ENCODE assay signal across 24 cellular contexts in the genomic region with DNA sequence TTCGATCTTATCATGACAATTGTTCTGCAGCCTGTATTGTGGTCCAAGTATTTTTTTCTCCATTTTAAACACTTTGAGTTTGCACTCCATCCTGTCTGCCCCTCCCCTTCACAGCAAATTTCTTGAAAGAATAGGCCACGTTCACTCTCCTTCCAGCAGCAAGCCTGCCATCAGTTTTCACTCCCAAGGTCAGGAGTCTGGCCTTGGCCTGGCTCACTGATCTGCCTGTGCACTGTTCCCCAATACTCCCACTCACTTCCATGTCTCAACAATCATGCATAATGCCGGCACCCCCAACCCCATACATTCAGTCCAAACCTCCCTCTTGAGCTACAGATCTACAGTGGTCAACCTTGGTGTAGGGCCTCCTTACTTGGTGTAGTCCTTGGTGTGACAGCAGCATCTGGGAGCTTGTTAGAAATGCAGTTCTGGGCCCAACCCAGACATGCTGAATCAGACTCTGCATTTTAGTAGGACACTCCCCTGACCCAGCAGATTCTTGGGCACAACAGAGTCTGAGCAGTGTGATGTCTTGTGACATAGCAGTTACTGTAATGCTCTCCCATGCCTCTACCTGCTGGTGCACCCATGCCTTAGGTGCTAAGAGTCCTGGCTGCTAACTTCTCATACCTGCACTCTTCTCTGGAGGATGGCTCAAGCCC. TPM values are rescaled to one million over a fixed set of nuclear protein-coding genes. Genes with fewer than 3 reads are reported as not detected.
DNase-seq lines count a peak whose midpoint lies in the region; ATAC-seq, FAIRE-seq and TF ChIP-seq lines count a peak whose summit lies in the region.
"Had no signal": no experiment of that assay in that cellular context is flagged by ENCODE, and none has a peak within 500 bp of the region (broad histone marks: within the 10 kb centered on the region; RNA-seq: fewer than 3 reads in every experiment).

No MANE protein-coding gene starts in this region.

- H3K79me1 ChIP-seq in H1 (ENCODE audit: low read depth, low read length) = no peaks in the 10 kb centered on the region

- in situ Hi-C loops in GM23248 (cut with MboI) = loop anchor here (10.0 to 25.0 kb wide), 2 partner anchors 279 to 573 kb away; no protein-coding TSS in a partner anchor

- H2AFZ ChIP-seq in GM23248 (no peak overlapping the region), H1 (ENCODE audit: low read length) (no peak overlapping the region)

- H3K56ac ChIP-seq in H1 (replicated peaks; ENCODE audit: insufficient read length, low read depth, low read length) = no peak overlapping the region

- peaks cover 7% of the 10 kb centered on the region for H3F3A ChIP-seq in GM23248 (ENCODE audit: insufficient read depth)

- no peak overlapping the region for H2BK5ac ChIP-seq in H1 (ENCODE audit: low read depth, low read length)

- no peak overlapping the region for H4K5ac ChIP-seq in H1 (ENCODE audit: insufficient read length, low read depth, low read length)

- 0 out of 2 replicates have a peak overlapping the region, but pooled peaks have one; percentile 45 for H4K8ac ChIP-seq in H1 (ENCODE audit: extremely low read depth, insufficient read depth, low read length)

- no peaks in the 10 kb centered on the region for H3K23me2 ChIP-seq in H1 (ENCODE audit: low read depth, low read length)

- H2AK5ac ChIP-seq in H1 (ENCODE audit: low read depth, low read length) = no peak overlapping the region

- DNase-seq in activated CD8-positive, alpha-beta memory T cell treated with anti-CD3 and anti-CD28 coated beads, Interleukin-2, amount 10 ng/mL, durations not matched to agents 7 days and 5 days = peak; percentile 31
- DNase-seq in activated CD8-positive, alpha-beta memory T cell treated with anti-CD3 and anti-CD28 coated beads, Interleukin-2, amount 50 U/mL, for 48 hours = no peak
- DNase-seq in GM23248 (peak; percentile 47), H1 (ENCODE audit: low read depth in 1 of 2, low spot score in 2 of 2) (no peak), ovary (peak in 3 of 5 donors; percentile 23 to 48 (median 28)), midbrain (lab: John Stamatoyannopoulos, UW) (no peak), hepatic stellate cell (ENCODE audit: low spot score) (no peak), WTC11 (ENCODE audit: low spot score) (no peak)
- DNase-seq: CD8-positive, alpha-beta memory T cell; DMS53; EL; HCEC 1CT; Kasumi-1; MG63; NCI-H1092; NCI-H1436 treated with DMSO at 0.1 percent for 48 hours; NCI-H2029; NCI-H345; NCI-H524 treated with DMSO at 0.1 percent for 48 hours had no signal

- peaks cover 46% of the 10 kb centered on the region for H3K4me1 Mint-ChIP-seq in activated CD8-positive, alpha-beta memory T cell treated with anti-CD3 and anti-CD28 coated beads, Interleukin-2, amount 10 ng/mL, durations not matched to agents 7 days and 5 days
- peaks cover 3% of the 10 kb centered on the region; the same call in 1 of the 2 replicates for H3K4me1 Mint-ChIP-seq in WTC11

- no peak overlapping the region for H2BK15ac ChIP-seq in H1 (ENCODE audit: low read length)

- TF ChIP-seq POLR2A in H1 (IDR thresholded peaks at IDR 0.05; ENCODE audit: control extremely low read depth in 1 of 2, low read depth in 2 of 2, low read length in 2 of 2) (no peak), ovary (IDR thresholded peaks at IDR 0.05) (no peak)

- no peak overlapping the region for H3K9ac ChIP-seq in GM23248
- no peak overlapping the region for H3K9ac ChIP-seq in H1 (replicated peaks in 1 of 4; ENCODE audit: extremely low read depth in 1 of 4, low read depth in 3 of 4, low read length in 3 of 4)

- H3K4me1 ChIP-seq in GM23248 (ENCODE audit: insufficient read depth) (peaks cover 17% of the 10 kb centered on the region), H1 (replicated peaks in 1 of 4; ENCODE audit: control insufficient read depth in 3 of 4, insufficient read depth in 4 of 4, low read length in 3 of 4) (no peaks in the 10 kb centered on the region), ovary (ENCODE audit: insufficient read depth) (peaks cover 9% of the 10 kb centered on the region)
- H3K4me1 ChIP-seq: A549 had no signal

- H3K27ac ChIP-seq in GM23248 (no peak overlapping the region), H1 (ENCODE audit: low read depth, low read length) (no peak overlapping the region), ovary (no peak overlapping the region)
- H3K27ac ChIP-seq: A549, SJSA1 had no signal

- no peaks in the 10 kb centered on the region for H3K9me3 Mint-ChIP-seq in activated CD8-positive, alpha-beta memory T cell treated with anti-CD3 and anti-CD28 coated beads, Interleukin-2, amount 10 ng/mL, durations not matched to agents 7 days and 5 days (ENCODE audit: low read depth)
- H3K9me3 Mint-ChIP-seq in WTC11 = no peaks in the 10 kb centered on the region
- H3K9me3 Mint-ChIP-seq: CD8-positive, alpha-beta memory T cell; IgD-negative memory B cell had no signal

- no peak overlapping the region for H3K27ac Mint-ChIP-seq in activated CD8-positive, alpha-beta memory T cell treated with anti-CD3 and anti-CD28 coated beads, Interleukin-2, amount 10 ng/mL, durations not matched to agents 7 days and 5 days
- no peak overlapping the region for H3K27ac Mint-ChIP-seq in WTC11
- H3K27ac Mint-ChIP-seq: IgD-negative memory B cell had no signal

- no peak overlapping the region for H3K4me3 ChIP-seq in GM23248
- no peak overlapping the region for H3K4me3 ChIP-seq in H1 (ENCODE audit: extremely low read depth in 1 of 4, insufficient read depth in 2 of 4, low read depth in 3 of 4, low read length in 4 of 4)
- no peak overlapping the region for H3K4me3 ChIP-seq in ovary
- H3K4me3 ChIP-seq: A549, MG63, SJSA1 had no signal

- H3K27me3 ChIP-seq in GM23248 (replicated peaks; ENCODE audit: insufficient read depth) (no peaks in the 10 kb centered on the region), H1 (replicated peaks in 1 of 4; ENCODE audit: control insufficient read depth in 3 of 4, extremely low read depth in 1 of 4, insufficient read depth in 3 of 4, low read length in 3 of 4) (no peaks in the 10 kb centered on the region), ovary (no peaks in the 10 kb centered on the region)
- H3K27me3 ChIP-seq: MG63, SJSA1 had no signal

- no peak overlapping the region for H3K4me3 Mint-ChIP-seq in activated CD8-positive, alpha-beta memory T cell treated with anti-CD3 and anti-CD28 coated beads, Interleukin-2, amount 10 ng/mL, durations not matched to agents 7 days and 5 days
- H3K4me3 Mint-ChIP-seq in WTC11 = no peak overlapping the region
- H3K4me3 Mint-ChIP-seq: CD8-positive, alpha-beta memory T cell; IgD-negative memory B cell had no signal

- peaks cover 7% of the 10 kb centered on the region for H3K36me3 Mint-ChIP-seq in activated CD8-positive, alpha-beta memory T cell treated with anti-CD3 and anti-CD28 coated beads, Interleukin-2, amount 10 ng/mL, durations not matched to agents 7 days and 5 days
- H3K36me3 Mint-ChIP-seq in WTC11 = no peaks in the 10 kb centered on the region
- H3K36me3 Mint-ChIP-seq: IgD-negative memory B cell had no signal

- no peak for TF ChIP-seq CTCF in H1 (IDR thresholded peaks at IDR 0.05; ENCODE audit: control extremely low read depth in 1 of 3, insufficient read depth in 1 of 3, low read depth in 1 of 3, low read length in 3 of 3)
- TF ChIP-seq CTCF in ovary (IDR thresholded peaks at IDR 0.05) = no peak
- no peak for TF ChIP-seq CTCF in WTC11 (IDR thresholded peaks at IDR 0.05)

- H3K4me2 ChIP-seq in GM23248 (ENCODE audit: unreplicated experiment) (no peak overlapping the region), H1 (ENCODE audit: insufficient read depth in 1 of 2, low read depth in 2 of 2, low read length in 2 of 2) (no peak overlapping the region)
- H3K4me2 ChIP-seq: A549 had no signal

- no peak overlapping the region for H2BK20ac ChIP-seq in H1 (ENCODE audit: low read length)

- no peaks in the 10 kb centered on the region for H3K79me2 ChIP-seq in GM23248 (ENCODE audit: insufficient read depth)
- H3K79me2 ChIP-seq in H1 (ENCODE audit: control insufficient read depth in 1 of 2, insufficient read depth in 2 of 2, low read length in 2 of 2) = no peaks in the 10 kb centered on the region

- CTCF ChIA-PET in activated CD8-positive, alpha-beta memory T cell treated with anti-CD3 and anti-CD28 coated beads, Interleukin-2, amount 10 ng/mL, durations not matched to agents 7 days and 5 days (lab: Charles Lee) = interaction anchor here (1.1 to 14.2 kb wide), 7 partner anchors 10 to 295 kb away, joined by 3 to 708 read pairs (median 7); a partner anchor contains a TSS
- CTCF ChIA-PET in H1 (lab: Charles Lee; ENCODE audit: partially characterized antibody) (interaction anchor here (0.6 to 7.6 kb wide), 6 partner anchors 8 to 343 kb away, joined by 3 to 60 read pairs (median 6); a partner anchor contains a TSS), WTC11 (lab: Charles Lee) (interaction anchor here (0.8 to 4.7 kb wide), 5 partner anchors 77 to 288 kb away, joined by 3 to 18 read pairs (median 3); no protein-coding TSS in a partner anchor)

- H3K4ac ChIP-seq in H1 (replicated peaks; ENCODE audit: insufficient read length, low read depth, low read length) = no peak overlapping the region

- 50 to 62% methylated on average over 3 of the region's 3 CpGs for WGBS in GM23248 (ENCODE audit: low coverage in 1 of 2, low lambda C conversion rate in 2 of 2, missing lambda C conversion rate in 2 of 2), 2 experiments
- WGBS in H1 (ENCODE audit: extremely low coverage in 1 of 2, insufficient coverage in 1 of 2, insufficient read length in 1 of 2, insufficient replicate concordance in 2 of 2, low coverage in 1 of 2, low lambda C conversion rate in 2 of 2, missing lambda C conversion rate in 1 of 2), 2 experiments = 71% methylated on average over 3 of the region's 3 CpGs; no CpG with 5 or more reads in 1 of the 2 experiments
- 4 to 11% (median 4%) methylated on average over 3 of the region's 3 CpGs for WGBS in ovary, 3 donors

- POLR2A ChIA-PET in H1 (lab: Charles Lee; ENCODE audit: partially characterized antibody) = interaction anchor here (0.6 kb wide), 1 partner anchor 336 kb away, joined by 3 read pairs; no protein-coding TSS in a partner anchor
- POLR2A ChIA-PET in WTC11 (lab: Charles Lee) = no interaction called here

- H2BK120ac ChIP-seq in H1 (replicated peaks; ENCODE audit: low read depth, low read length) = no peak overlapping the region

- ATAC-seq in activated CD8-positive, alpha-beta memory T cell treated with anti-CD3 and anti-CD28 coated beads, Interleukin-2, amount 10 ng/mL, durations not matched to agents 7 days and 5 days = no peak
- ATAC-seq in WTC11 = no peak
- ATAC-seq: A549 had no signal

- TF ChIP-seq EP300 in H1 (IDR thresholded peaks at IDR 0.05; ENCODE audit: borderline replicate concordance in 1 of 2, low read depth in 2 of 2, low read length in 2 of 2) = no peak
- TF ChIP-seq EP300 in ovary (IDR thresholded peaks at IDR 0.05) = no peak

- H3K14ac ChIP-seq in H1 (ENCODE audit: insufficient read length) = no peak overlapping the region

- H3K27me3 Mint-ChIP-seq in activated CD8-positive, alpha-beta memory T cell treated with anti-CD3 and anti-CD28 coated beads, Interleukin-2, amount 10 ng/mL, durations not matched to agents 7 days and 5 days = peaks cover 10% of the 10 kb centered on the region
- no peaks in the 10 kb centered on the region; the same call in 1 of the 2 replicates for H3K27me3 Mint-ChIP-seq in WTC11 (ENCODE audit: low read depth)
- H3K27me3 Mint-ChIP-seq: IgD-negative memory B cell had no signal

- intact Hi-C loops in ovary (cut with DNase I) = loop anchor here in 1 of 4 donors (5.0 kb wide), 1 partner anchor 472 kb away; no protein-coding TSS in a partner anchor

- H3K9me3 ChIP-seq in GM23248 (ENCODE audit: low read depth) (no peaks in the 10 kb centered on the region), H1 (ENCODE audit: insufficient read depth in 2 of 2, low read depth in 1 of 2, low read length in 1 of 2) (no peaks in the 10 kb centered on the region), ovary (no peaks in the 10 kb centered on the region)
- H3K9me3 ChIP-seq: A549, MG63, SJSA1 had no signal

- no peak overlapping the region for H3K18ac ChIP-seq in H1 (ENCODE audit: extremely low read depth, low read length)

- no peaks in the 10 kb centered on the region for H3K9me2 ChIP-seq in GM23248 (ENCODE audit: insufficient read depth)

- H4K20me1 ChIP-seq in GM23248 (ENCODE audit: insufficient read depth) (no peaks in the 10 kb centered on the region), H1 (replicated peaks in 1 of 2; ENCODE audit: control insufficient read depth in 1 of 2, insufficient read depth in 2 of 2, low read length in 2 of 2) (no peaks in the 10 kb centered on the region)

- no peak overlapping the region for H4K91ac ChIP-seq in H1 (replicated peaks; ENCODE audit: insufficient read length, low read length)

- no peak for TF ChIP-seq RAD21 in H1 (IDR thresholded peaks at IDR 0.05 in 1 of 2, conservative IDR thresholded peaks at IDR 0.05 in 1 of 2; ENCODE audit: low read depth in 2 of 2, low read length in 2 of 2)

- no peak overlapping the region for H2BK12ac ChIP-seq in H1 (ENCODE audit: low read depth, low read length)

- H3K36me3 ChIP-seq in GM23248 (ENCODE audit: low read depth) = no peaks in the 10 kb centered on the region
- no peaks in the 10 kb centered on the region for H3K36me3 ChIP-seq in H1 (ENCODE audit: control insufficient read depth in 2 of 4, insufficient read depth in 4 of 4, low read length in 3 of 4)
- H3K36me3 ChIP-seq in ovary = no peaks in the 10 kb centered on the region
- H3K36me3 ChIP-seq: MG63, SJSA1 had no signal

- H3K23ac ChIP-seq in H1 (ENCODE audit: insufficient read length) = no peak overlapping the region

- FAIRE-seq in H1 (lab: Jason Lieb, UNC) = no peak
- FAIRE-seq: A549, GM12891 had no signal

RNA-seq across cellular contexts. Expression of a gene that starts 58.3 kb away (rescaled TPM):
- not detected for total RNA-seq in activated CD8-positive, alpha-beta memory T cell treated with anti-CD3 and anti-CD28 coated beads, Interleukin-2, amount 10 ng/mL, durations not matched to agents 7 days and 5 days
- total RNA-seq in GM23248 (2014; rRNA removed; shearing (Covaris generic)) = not detected in 2 replicates
- polyA plus RNA-seq in GM23248 (2016; fragmentation: Nextera tagmentation; extraction: Ambion mirVana) (not detected in 2 replicates), H1 (2011; rRNA removed) (0.19 and 0.53 TPM in 2 replicates), ovary (1 to 10 TPM in 1 of 2 donors, under 1 TPM in 1; 0.04 to 1.2 TPM)
- not detected in 2 replicates for total RNA-seq in H1 (2021; fragmentation: NEBNext Ultra II Directional; extraction: Animal tissue kit (Norgen Biotek cat#: 25700))
- polyA plus RNA-seq in H1 (2011; cell fraction: cytosol; rRNA removed) = 0.08 TPM
- 0.66 TPM for polyA plus RNA-seq in H1 (2011; cell fraction: nucleus; rRNA removed)
- polyA plus RNA-seq in H1 (2012, experiment 1 of 2) = 0.11 to 0.33 TPM (median 0.17 TPM) in 4 replicates
- polyA plus RNA-seq in H1 (2012, experiment 2 of 2) = 0.10 TPM
- 0.08 TPM for polyA plus RNA-seq in H1 (2013, experiment 1 of 2)
- 0.09 TPM for polyA plus RNA-seq in H1 (2013, experiment 2 of 2)
- 0.16 and 0.22 TPM in 2 replicates for polyA minus RNA-seq in H1 (2011; rRNA and poly(A)+ RNA removed)
- polyA minus RNA-seq in H1 (2011; cell fraction: cytosol; rRNA and poly(A)+ RNA removed) = not detected
- not detected for polyA minus RNA-seq in H1 (2011; cell fraction: nucleus; rRNA and poly(A)+ RNA removed)
- total RNA-seq in ovary (under 1 TPM in 5 of 7 donors, not detected in 2; under 0.01 to 0.18 (median 0.05) TPM), WTC11 (2021) (0.02 to 0.25 TPM in 2 of 3 replicates, not detected in the other)
- total RNA-seq: CD8-positive, alpha-beta memory T cell; SJSA1 had no signal
- polyA plus RNA-seq: A549; BJ; CD8-positive, alpha-beta memory T cell; IgD-negative memory B cell had no signal

Comparison
In these comparisons a context has a peak if more than half of its experiments do, and no peak if none do; other contexts are left out.
1. DNase-seq: peak in activated CD8-positive, alpha-beta memory T cell treated with anti-CD3 and anti-CD28 coated beads, Interleukin-2, amount 10 ng/mL, durations not matched to agents 7 days and 5 days (single experiment), GM23248 (single experiment) and ovary (3 of 5); none in activated CD8-positive, alpha-beta memory T cell treated with anti-CD3 and anti-CD28 coated beads, Interleukin-2, amount 50 U/mL, for 48 hours (single experiment), H1 (0 of 2), midbrain (single experiment), hepatic stellate cell (single experiment) and WTC11 (single experiment).